9 cellular contexts compared by ENCODE assay signal in the genomic region with DNA sequence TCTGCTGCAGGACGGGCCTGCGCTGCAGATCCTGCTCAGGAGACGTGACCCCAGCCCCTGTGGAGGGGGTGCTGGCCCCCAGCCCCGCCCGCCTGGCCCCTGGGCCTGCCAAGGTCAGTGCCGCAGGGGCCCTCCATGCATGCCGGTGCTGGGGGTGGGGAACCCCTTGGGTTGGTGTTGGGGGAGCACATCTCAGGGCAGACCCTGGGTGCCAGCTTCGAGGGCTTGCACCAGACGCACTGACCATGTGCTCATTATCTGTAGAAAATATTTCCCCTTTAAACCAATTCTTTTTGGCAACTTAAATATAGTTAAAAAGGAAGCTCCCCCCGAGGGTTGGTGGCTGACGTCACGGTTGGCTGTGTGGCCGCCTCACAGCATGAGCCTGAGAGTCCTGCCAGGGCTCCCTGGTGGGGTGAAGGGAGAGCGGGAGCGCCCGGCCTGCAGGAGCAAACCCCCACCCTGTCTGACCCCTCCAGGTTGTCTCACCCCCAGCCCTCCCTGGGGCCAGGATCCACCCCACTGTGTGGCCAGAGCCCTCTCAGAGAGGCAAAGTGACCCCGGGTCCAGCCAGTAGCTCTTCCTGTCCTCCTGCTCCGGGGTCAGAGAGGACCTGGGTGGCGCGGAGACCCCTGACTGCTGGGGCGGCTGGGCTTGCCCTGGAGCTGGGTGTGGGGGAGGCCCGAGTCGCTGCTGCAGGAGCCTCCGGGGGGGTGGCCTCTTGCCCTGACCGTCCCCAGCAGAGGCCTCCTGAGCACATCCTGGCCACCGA. TPM values are rescaled to one million over a fixed set of nuclear protein-coding genes. Genes with fewer than 3 reads are reported as not detected.
DNase-seq lines count a peak whose midpoint lies in the region; ATAC-seq, FAIRE-seq and TF ChIP-seq lines count a peak whose summit lies in the region.
"Had no signal": no experiment of that assay in that cellular context is flagged by ENCODE, and none has a peak within 500 bp of the region (broad histone marks: within the 10 kb centered on the region; RNA-seq: fewer than 3 reads in every experiment).

No MANE protein-coding gene starts in this region.

- peaks cover 0 to 17% of the 10 kb centered on the region in 2 donors for H3K4me1 ChIP-seq in kidney (ENCODE audit: control insufficient read depth in 1 of 2, insufficient read depth in 1 of 2, low read depth in 1 of 2, low read length in 2 of 2)

- no peak overlapping the region for H3K4me3 Mint-ChIP-seq in T-helper 2 cell treated with Interferon-gamma antibody and Interleukin-4, amounts not matched to agents 5 μg/mL and 100 μg/mL, for 36 hours

- intact Hi-C loops in kidney (cut with DNase I) = no loop called here

- no peaks in the 10 kb centered on the region for H3K9me3 Mint-ChIP-seq in T-helper 2 cell treated with Interferon-gamma antibody and Interleukin-4, amounts not matched to agents 5 μg/mL and 100 μg/mL, for 36 hours

- H3K36me3 Mint-ChIP-seq in T-helper 2 cell treated with Interferon-gamma antibody and Interleukin-4, amounts not matched to agents 5 μg/mL and 100 μg/mL, for 36 hours (ENCODE audit: low read depth) = peaks cover 2% of the 10 kb centered on the region

- no peak overlapping the region for H3K27ac Mint-ChIP-seq in T-helper 2 cell treated with Interferon-gamma antibody and Interleukin-4, amounts not matched to agents 5 μg/mL and 100 μg/mL, for 36 hours

- no peak overlapping the region for H3K27ac ChIP-seq in kidney (ENCODE audit: low read depth in 2 of 2, low read length in 2 of 2)
- H3K27ac ChIP-seq: SK-N-MC had no signal

- TF ChIP-seq CTCF in kidney (IDR thresholded peaks at IDR 0.05; ENCODE audit: borderline replicate concordance, extremely low read depth, insufficient read depth) = no peak

- FAIRE-seq in kidney (lab: Jason Lieb, UNC) = no peak

- no peaks in the 10 kb centered on the region for H3K9me3 ChIP-seq in kidney (ENCODE audit: control insufficient read depth in 1 of 2, low read length in 2 of 2)

- no peak overlapping the region for H3K4me3 ChIP-seq in kidney (ENCODE audit: low read length in 2 of 2)
- H3K4me3 ChIP-seq: SK-N-MC had no signal

- no peaks in the 10 kb centered on the region for H3K27me3 Mint-ChIP-seq in T-helper 2 cell treated with Interferon-gamma antibody and Interleukin-4, amounts not matched to agents 5 μg/mL and 100 μg/mL, for 36 hours (ENCODE audit: low read depth)

- ATAC-seq in GM21576 (IDR thresholded peaks at IDR 0.05; ENCODE audit: unreplicated experiment) = no peak

- peaks cover 29% of the 10 kb centered on the region for H3K4me1 Mint-ChIP-seq in T-helper 2 cell treated with Interferon-gamma antibody and Interleukin-4, amounts not matched to agents 5 μg/mL and 100 μg/mL, for 36 hours (ENCODE audit: low read depth)

- H3K36me3 ChIP-seq in kidney (ENCODE audit: control insufficient read depth in 1 of 2, insufficient read depth in 2 of 2, low read length in 2 of 2) = no peaks in the 10 kb centered on the region

- no peak overlapping the region for H3K9ac ChIP-seq in kidney (ENCODE audit: low read length in 2 of 2)

- peak; percentile 53 for DNase-seq in CD1c-positive myeloid dendritic cell (ENCODE audit: extremely low spot score)
- DNase-seq in OCI-M1 (lab: John Stamatoyannopoulos, UW) = peak; percentile 44
- peak; percentile 92 for DNase-seq in kidney
- DNase-seq in NCI-H510A (lab: John Stamatoyannopoulos, UW) = no peak
- DNase-seq in T-helper 2 cell treated with Interferon-gamma antibody and Interleukin-4, amounts not matched to agents 5 μg/mL and 100 μg/mL, for 36 hours (ENCODE audit: low spot score) = no peak
- DNase-seq: Calu3 had no signal

RNA-seq across cellular contexts. Expression of gene PFKL, which starts 5.3 kb away (rescaled TPM):
- total RNA-seq in kidney = 197 TPM
- polyA plus RNA-seq in kidney (ENCODE audit: insufficient read depth, low read depth, low replicate concordance) = 155 TPM

RNA-seq across cellular contexts. Expression of gene AIRE, which starts 8.9 kb away (rescaled TPM):
- total RNA-seq in kidney = 0.25 TPM
- 0.09 TPM for polyA plus RNA-seq in kidney (ENCODE audit: insufficient read depth, low read depth, low replicate concordance)
- total RNA-seq: Calu3, mesenteric fat pad had no signal

RNA-seq across cellular contexts. Expression of gene DNMT3L, which starts 32.9 kb away (rescaled TPM):
- not detected for total RNA-seq in kidney
- 0.47 TPM for polyA plus RNA-seq in kidney (ENCODE audit: insufficient read depth, low read depth, low replicate concordance)
- total RNA-seq: Calu3, mesenteric fat pad had no signal

RNA-seq across cellular contexts. Expression of gene CFAP410, which starts 44.6 kb away (rescaled TPM):
- total RNA-seq in kidney = 23.3 TPM
- polyA plus RNA-seq in kidney (ENCODE audit: insufficient read depth, low read depth, low replicate concordance) = 45.3 TPM

RNA-seq across cellular contexts. Expression of gene ICOSLG, which starts 53.8 kb away (rescaled TPM):
- total RNA-seq in kidney = 10.2 TPM
- polyA plus RNA-seq in kidney (ENCODE audit: insufficient read depth, low read depth, low replicate concordance) = 3.0 TPM

Comparison
In these comparisons a context has a peak if more than half of its experiments do, and no peak if none do; other contexts are left out.
1. DNase-seq: peak in CD1c-positive myeloid dendritic cell (single experiment), OCI-M1 (single experiment) and kidney (single experiment); none in NCI-H510A (single experiment) and T-helper 2 cell treated with Interferon-gamma antibody and Interleukin-4, amounts not matched to agents 5 μg/mL and 100 μg/mL, for 36 hours (single experiment).